11 cellular contexts compared by ENCODE assay signal in the genomic region with DNA sequence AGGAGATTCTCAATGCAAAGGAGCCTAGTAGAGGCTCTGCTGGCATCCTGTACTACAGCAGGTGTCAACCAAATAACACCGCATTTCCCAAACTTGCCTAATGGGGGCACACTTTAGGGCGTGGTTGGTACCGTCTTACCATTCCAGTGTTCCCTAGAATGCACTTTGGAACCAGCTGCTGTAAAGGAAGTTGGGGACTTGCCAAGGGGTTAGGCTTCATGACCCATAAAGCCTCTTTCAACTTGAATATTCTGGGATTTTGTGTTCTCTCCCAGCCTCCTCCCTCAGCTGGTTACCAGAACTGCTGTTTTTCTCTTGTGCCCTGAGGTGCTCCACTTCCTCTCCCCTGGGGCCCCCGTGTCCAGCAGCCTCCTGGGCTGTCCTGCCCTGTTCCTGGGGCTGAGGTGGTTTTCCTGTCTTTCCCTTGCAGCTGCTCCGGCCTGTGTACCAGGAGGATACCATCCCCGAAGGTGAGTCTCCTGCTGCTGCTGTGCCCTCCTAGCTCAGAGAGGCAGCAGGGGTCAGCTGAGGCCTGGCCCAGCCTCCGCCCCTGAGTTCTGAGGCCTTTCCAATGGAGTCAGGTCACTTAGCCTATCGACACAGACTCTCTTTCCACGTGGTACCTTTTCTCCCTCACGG. TPM values are rescaled to one million over a fixed set of nuclear protein-coding genes. Genes with fewer than 3 reads are reported as not detected.
A peak's percentile ranks its signal among the peaks of the same experiment; 100 is the strongest.
DNase-seq lines count a peak whose midpoint lies in the region; ATAC-seq, FAIRE-seq and TF ChIP-seq lines count a peak whose summit lies in the region.
"Had no signal": no experiment of that assay in that cellular context is flagged by ENCODE, and none has a peak within 500 bp of the region (broad histone marks: within the 10 kb centered on the region; RNA-seq: fewer than 3 reads in every experiment).

No MANE protein-coding gene starts in this region.

- no peak for DNase-seq in H54 (ENCODE audit: insufficient read length, low spot score)
- DNase-seq in WERI-Rb-1: no peak
- DNase-seq in left colon: peak; percentile 80 to 84
- DNase-seq in posterior vena cava (ENCODE audit: low spot score): no peak
- DNase-seq in uterus: no peak
- DNase-seq in NCI-H2227 treated with DMSO at 0.1 percent for 48 hours (lab: John Stamatoyannopoulos, UW): no peak
- DNase-seq: MG63 had no signal

- peaks cover 0 to 3% (median 0%) of the 10 kb centered on the region in 11 experiments; a peak in 1 of 22 replicates for H3K27me3 ChIP-seq in BLaER1 treated with 17β-estradiol and CSF1 and Interleukin-3, amounts not matched to agents 10 nM and 100 nM
- H3K27me3 ChIP-seq in WERI-Rb-1 (ENCODE audit: insufficient read depth, low read depth, severe bottlenecking): no peaks in the 10 kb centered on the region
- no peaks in the 10 kb centered on the region for H3K27me3 ChIP-seq in uterus
- H3K27me3 ChIP-seq: MG63, pancreas had no signal

- peak; percentile 20 for FAIRE-seq in H54 (lab: Jason Lieb, UNC)
- FAIRE-seq: pancreas had no signal

- TF ChIP-seq CTCF in WERI-Rb-1 (IDR thresholded peaks at IDR 0.05; ENCODE audit: low read depth, low read length): peak; percentile 35
- no peak for TF ChIP-seq CTCF in uterus (IDR thresholded peaks at IDR 0.05)

- H3K9ac ChIP-seq in BLaER1 treated with 17β-estradiol and CSF1 and Interleukin-3, amounts not matched to agents 10 nM and 100 nM: no peak overlapping the region

- ATAC-seq in left colon (peak; percentile 64), HG03108 (IDR thresholded peaks at IDR 0.05; ENCODE audit: unreplicated experiment) (no peak)
- ATAC-seq: stimulated activated memory B cell treated with anti-CD40 and anti-IgM and Interleukin-4, amounts not matched to agents 10 μg/mL and 1 μg/mL and 100 μg/mL, for 72 hours had no signal

- peaks cover 26 to 45% (median 36%) of the 10 kb centered on the region in 10 experiments for H3K4me1 ChIP-seq in BLaER1 treated with 17β-estradiol and CSF1 and Interleukin-3, amounts not matched to agents 10 nM and 100 nM
- H3K4me1 ChIP-seq in uterus: no peaks in the 10 kb centered on the region

- peak overlapping the region in 8 of 11 experiments; percentile 6 to 40 (median 18); a peak in 8 of 22 replicates for H3K4me2 ChIP-seq in BLaER1 treated with 17β-estradiol and CSF1 and Interleukin-3, amounts not matched to agents 10 nM and 100 nM

- H4K20me1 ChIP-seq in BLaER1 treated with 17β-estradiol and CSF1 and Interleukin-3, amounts not matched to agents 10 nM and 100 nM: no peaks in the 10 kb centered on the region; a peak in 2 of 22 replicates

- no peaks in the 10 kb centered on the region for H3K36me3 ChIP-seq in BLaER1 treated with 17β-estradiol and CSF1 and Interleukin-3, amounts not matched to agents 10 nM and 100 nM
- no peaks in the 10 kb centered on the region for H3K36me3 ChIP-seq in WERI-Rb-1
- no peaks in the 10 kb centered on the region for H3K36me3 ChIP-seq in uterus
- H3K36me3 ChIP-seq: MG63, pancreas had no signal

- no peak overlapping the region for H3K4me3 ChIP-seq in BLaER1 treated with 17β-estradiol and CSF1 and Interleukin-3, amounts not matched to agents 10 nM and 100 nM
- H3K4me3 ChIP-seq in WERI-Rb-1 (ENCODE audit: low read depth, low read length) (no peak overlapping the region), uterus (no peak overlapping the region)
- H3K4me3 ChIP-seq: MG63, pancreas had no signal

- intact Hi-C loops in left colon (cut with DNase I, micrococcal nuclease) (no loop called here), posterior vena cava (cut with DNase I) (no loop called here), uterus (cut with DNase I; ENCODE audit: low total_unique reads) (no loop called here)

- TF ChIP-seq POLR2A in H54 (IDR thresholded peaks at IDR 0.05; ENCODE audit: low read depth, low read length) (no peak), uterus (IDR thresholded peaks at IDR 0.05) (no peak)

- H3K27ac ChIP-seq in BLaER1 treated with 17β-estradiol and CSF1 and Interleukin-3, amounts not matched to agents 10 nM and 100 nM: no peak overlapping the region
- H3K27ac ChIP-seq in WERI-Rb-1 (no peak overlapping the region), uterus (no peak overlapping the region)

- no peaks in the 10 kb centered on the region for H3K9me3 ChIP-seq in BLaER1 treated with 17β-estradiol and CSF1 and Interleukin-3, amounts not matched to agents 10 nM and 100 nM (replicated peaks in 1 of 11)
- no peaks in the 10 kb centered on the region for H3K9me3 ChIP-seq in WERI-Rb-1 (ENCODE audit: severe bottlenecking)
- no peaks in the 10 kb centered on the region for H3K9me3 ChIP-seq in uterus
- H3K9me3 ChIP-seq: MG63, pancreas had no signal

RNA-seq across cellular contexts. Expression of a gene that starts 44.7 kb away (rescaled TPM):
- total RNA-seq in left colon (10 to 100 TPM; 59.6 to 74.8 TPM), posterior vena cava (10 to 100 TPM; 66.2 to 71.4 TPM), uterus (10 to 100 TPM; 16.2 to 75.6 (median 54.9) TPM)

Comparison
In these comparisons a context has a peak if more than half of its experiments do, and no peak if none do; other contexts are left out.
1. DNase-seq: peak in left colon (2 of 2); none in H54 (single experiment), WERI-Rb-1 (single experiment), posterior vena cava (single experiment), uterus (0 of 2) and NCI-H2227 treated with DMSO at 0.1 percent for 48 hours (single experiment).